1 cellular context compared by ENCODE assay signal in genomic region chrX:35380808-35381700, GRCh38.
TF ChIP-seq lines count a peak whose summit lies in the region.

No MANE protein-coding gene starts in this region.

TF ChIP-seq in GM23338, 12 proteins besides CTCF, POLR2A, EP300 and RAD21 (continued from another document):
- TF ChIP-seq, protein P1, sequence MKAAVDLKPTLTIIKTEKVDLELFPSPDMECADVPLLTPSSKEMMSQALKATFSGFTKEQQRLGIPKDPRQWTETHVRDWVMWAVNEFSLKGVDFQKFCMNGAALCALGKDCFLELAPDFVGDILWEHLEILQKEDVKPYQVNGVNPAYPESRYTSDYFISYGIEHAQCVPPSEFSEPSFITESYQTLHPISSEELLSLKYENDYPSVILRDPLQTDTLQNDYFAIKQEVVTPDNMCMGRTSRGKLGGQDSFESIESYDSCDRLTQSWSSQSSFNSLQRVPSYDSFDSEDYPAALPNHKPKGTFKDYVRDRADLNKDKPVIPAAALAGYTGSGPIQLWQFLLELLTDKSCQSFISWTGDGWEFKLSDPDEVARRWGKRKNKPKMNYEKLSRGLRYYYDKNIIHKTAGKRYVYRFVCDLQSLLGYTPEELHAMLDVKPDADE (IDR thresholded peaks at IDR 0.05) = no peak
- no peak for TF ChIP-seq JUNB (IDR thresholded peaks at IDR 0.05; ENCODE audit: unreplicated experiment)
- no peak for TF ChIP-seq NANOG (IDR thresholded peaks at IDR 0.05; ENCODE audit: borderline replicate concordance)
- TF ChIP-seq ZNF331 (CRISPR knock-in tag; IDR thresholded peaks at IDR 0.05; ENCODE audit: low read depth) = no peak
- no peak for TF ChIP-seq CREB1 (CRISPR knock-in tag; IDR thresholded peaks at IDR 0.05; ENCODE audit: low read depth)
